ENCODE assay signal across 19 cellular contexts in the genomic region with DNA sequence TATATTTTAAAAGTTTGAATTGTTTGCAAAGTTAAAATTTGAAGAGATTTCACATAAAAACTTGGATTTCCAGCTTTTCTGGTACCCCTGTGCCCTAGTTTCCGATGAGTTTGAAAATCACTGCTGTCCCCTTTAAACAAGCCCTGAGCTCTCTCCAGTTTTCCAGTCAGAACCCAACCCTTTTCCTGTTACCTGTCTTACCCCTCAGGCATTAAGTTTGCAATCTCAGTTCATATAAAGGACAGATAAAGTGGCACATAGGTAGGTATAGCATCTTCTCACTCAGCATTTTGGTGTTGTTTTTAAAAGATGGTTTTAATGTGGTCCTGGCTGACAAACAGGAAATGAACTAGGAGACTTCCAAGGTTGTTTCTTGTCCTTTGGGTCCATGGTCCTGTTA.
DNase-seq lines count a peak whose midpoint lies in the region; FAIRE-seq and TF ChIP-seq lines count a peak whose summit lies in the region.
"Had no signal": no experiment of that assay in that cellular context is flagged by ENCODE, and none has a peak within 500 bp of the region (broad histone marks: within the 10 kb centered on the region; RNA-seq: fewer than 3 reads in every experiment).

No MANE protein-coding gene starts in this region.

- TF ChIP-seq CTCF in RWPE1 (conservative IDR thresholded peaks at IDR 0.05; ENCODE audit: low read depth) (no peak), bronchial epithelial cell (IDR thresholded peaks at IDR 0.05; ENCODE audit: insufficient read depth, low read length, severe bottlenecking) (no peak), mesothelial cell of epicardium (IDR thresholded peaks at IDR 0.05; ENCODE audit: unreplicated experiment) (no peak), suprapubic skin (IDR thresholded peaks at IDR 0.05) (no peak), colonic mucosa (IDR thresholded peaks at IDR 0.05) (no peak)

- H3K27ac Mint-ChIP-seq in mesothelial cell of epicardium = peak overlapping the region; percentile 52
- H3K27ac Mint-ChIP-seq in activated T-cell treated with anti-CD3 and anti-CD28 coated beads, Interleukin-2, amount 50 U/mL, for 24 hours = no peak overlapping the region
- H3K27ac Mint-ChIP-seq: T-helper 2 cell treated with Interferon-gamma antibody and Interleukin-4, amounts not matched to agents 5 μg/mL and 100 μg/mL, for 36 hours had no signal

- CTCF ChIA-PET in RWPE1 (lab: Yijun Ruan, JAX) = interaction anchor here (0.5 to 1.3 kb wide), 3 partner anchors 9 to 851 kb away, joined by 3 to 6 read pairs (median 5); no protein-coding TSS in a partner anchor

- H3K27me3 Mint-ChIP-seq in mesothelial cell of epicardium (ENCODE audit: low read depth) = no peaks in the 10 kb centered on the region
- H3K27me3 Mint-ChIP-seq in activated T-cell treated with anti-CD3 and anti-CD28 coated beads, Interleukin-2, amount 50 U/mL, for 24 hours = no peaks in the 10 kb centered on the region

- H3K9me3 ChIP-seq in suprapubic skin = no peaks in the 10 kb centered on the region
- H3K9me3 ChIP-seq in colonic mucosa = no peaks in the 10 kb centered on the region
- H3K9me3 ChIP-seq: lower lobe of right lung, ovary, tibial nerve had no signal

- H3K4me1 ChIP-seq in suprapubic skin = peaks cover 42% of the 10 kb centered on the region
- H3K4me1 ChIP-seq in colonic mucosa = no peaks in the 10 kb centered on the region

- POLR2A ChIA-PET in RWPE1 (lab: Yijun Ruan, JAX; ENCODE audit: low non-redundant PET) = interaction anchor here (0.5 kb wide), 1 partner anchor 598 kb away, joined by 3 read pairs; no protein-coding TSS in a partner anchor

- peaks cover 29% of the 10 kb centered on the region for H3K4me1 Mint-ChIP-seq in mesothelial cell of epicardium
- peaks cover 10% of the 10 kb centered on the region for H3K4me1 Mint-ChIP-seq in activated T-cell treated with anti-CD3 and anti-CD28 coated beads, Interleukin-2, amount 50 U/mL, for 24 hours (ENCODE audit: low read depth)

- H3K27ac ChIP-seq in RWPE1 = no peak overlapping the region
- peak overlapping the region; percentile 67 for H3K27ac ChIP-seq in suprapubic skin
- H3K27ac ChIP-seq in colonic mucosa = no peak overlapping the region
- H3K27ac ChIP-seq: lower lobe of right lung, ovary had no signal

- no peak for FAIRE-seq in bronchial epithelial cell (lab: Jason Lieb, UNC)
- FAIRE-seq: HTR-8/SVneo had no signal

- DNase-seq in RWPE1 (ENCODE audit: low spot score) (peak; percentile 47), bronchial epithelial cell (ENCODE audit: low read depth) (peak; percentile 78), mesothelial cell of epicardium (ENCODE audit: low spot score in 2 of 2, unreplicated experiment in 2 of 2) (no peak), suprapubic skin (ENCODE audit: low spot score in 2 of 2) (no peak), HT-29 (ENCODE audit: low spot score) (no peak), colonic mucosa (no peak)
- DNase-seq in activated T-cell treated with anti-CD3 and anti-CD28 coated beads, Interleukin-2, amount 50 U/mL, for 24 hours = no peak
- DNase-seq: activated CD4-positive, alpha-beta T cell treated with anti-CD3 and anti-CD28 coated beads, Interleukin-2, amount 50 U/mL, for 48 hours; activated naive CD4-positive, alpha-beta T cell treated with Interleukin-2 at 50 U/mL for 16 hours; activated T-cell treated with anti-CD3 and anti-CD28 coated beads for 4 hours; DMS79; lower lobe of right lung; NCI-H1092 treated with DMSO at 0.1 percent for 48 hours; NCI-H2029 treated with DMSO at 0.1 percent for 48 hours; NCI-H345; ovary had no signal

- no peak overlapping the region for H3K4me3 ChIP-seq in bronchial epithelial cell (ENCODE audit: low read depth, low read length)
- no peak overlapping the region for H3K4me3 ChIP-seq in suprapubic skin
- H3K4me3 ChIP-seq in colonic mucosa = no peak overlapping the region
- H3K4me3 ChIP-seq: lower lobe of right lung, ovary, tibial nerve had no signal

- no peak for TF ChIP-seq EP300 in suprapubic skin (IDR thresholded peaks at IDR 0.05)

- intact Hi-C loops in colonic mucosa (cut with DNase I) = no loop called here

- H3K27me3 ChIP-seq in bronchial epithelial cell (ENCODE audit: control insufficient read depth, insufficient read depth, low read length) (no peaks in the 10 kb centered on the region), suprapubic skin (no peaks in the 10 kb centered on the region), colonic mucosa (no peaks in the 10 kb centered on the region)
- H3K27me3 ChIP-seq: ovary, tibial nerve had no signal

- no peak for TF ChIP-seq POLR2A in suprapubic skin (IDR thresholded peaks at IDR 0.05)

- no peaks in the 10 kb centered on the region for H3K36me3 ChIP-seq in bronchial epithelial cell (ENCODE audit: control insufficient read depth, insufficient read depth, low read length)
- no peaks in the 10 kb centered on the region for H3K36me3 ChIP-seq in suprapubic skin
- H3K36me3 ChIP-seq in colonic mucosa = no peaks in the 10 kb centered on the region
- H3K36me3 ChIP-seq: lower lobe of right lung, ovary, tibial nerve had no signal

- H3K9me3 Mint-ChIP-seq in mesothelial cell of epicardium = peaks cover 11% of the 10 kb centered on the region
- no peaks in the 10 kb centered on the region for H3K9me3 Mint-ChIP-seq in activated T-cell treated with anti-CD3 and anti-CD28 coated beads, Interleukin-2, amount 50 U/mL, for 24 hours
- H3K9me3 Mint-ChIP-seq: T-helper 2 cell treated with Interferon-gamma antibody and Interleukin-4, amounts not matched to agents 5 μg/mL and 100 μg/mL, for 36 hours had no signal

- WGBS in suprapubic skin = 52% methylated on average over 1 of the region's 1 CpG

- no peak overlapping the region for H3K9ac ChIP-seq in colonic mucosa (ENCODE audit: low read depth in 2 of 2, low read length in 2 of 2)

- H3K36me3 Mint-ChIP-seq in mesothelial cell of epicardium = peaks cover under 1% of the 10 kb centered on the region
- H3K36me3 Mint-ChIP-seq in activated T-cell treated with anti-CD3 and anti-CD28 coated beads, Interleukin-2, amount 50 U/mL, for 24 hours (ENCODE audit: low read depth) = no peaks in the 10 kb centered on the region

- no peak overlapping the region for H3K4me3 Mint-ChIP-seq in mesothelial cell of epicardium
- no peak overlapping the region for H3K4me3 Mint-ChIP-seq in activated T-cell treated with anti-CD3 and anti-CD28 coated beads, Interleukin-2, amount 50 U/mL, for 24 hours
- H3K4me3 Mint-ChIP-seq: T-helper 2 cell treated with Interferon-gamma antibody and Interleukin-4, amounts not matched to agents 5 μg/mL and 100 μg/mL, for 36 hours had no signal

Comparison
In these comparisons a context has a peak if more than half of its experiments do, and no peak if none do; other contexts are left out.
1. DNase-seq: peak in RWPE1 (single experiment) and bronchial epithelial cell (single experiment); none in mesothelial cell of epicardium (0 of 2), suprapubic skin (0 of 2), activated T-cell treated with anti-CD3 and anti-CD28 coated beads, Interleukin-2, amount 50 U/mL, for 24 hours (single experiment), HT-29 (single experiment) and colonic mucosa (single experiment).